ENCODE assay signal across 9 cellular contexts in genomic region chr3:187958432-187959003, GRCh38.
DNase-seq lines count a peak whose midpoint lies in the region; ATAC-seq and TF ChIP-seq lines count a peak whose summit lies in the region.
"Had no signal": no experiment of that assay in that cellular context is flagged by ENCODE, and none has a peak within 500 bp of the region (broad histone marks: within the 10 kb centered on the region; RNA-seq: fewer than 3 reads in every experiment).

No MANE protein-coding gene starts in this region.

- TF ChIP-seq CTCF in BE2C (IDR thresholded peaks at IDR 0.05; ENCODE audit: low read depth, low read length), result no peak

- no peaks in the 10 kb centered on the region for H4K20me1 ChIP-seq in Karpas-422 (ENCODE audit: insufficient read depth, low read depth, low read length)

- H2AFZ ChIP-seq in Karpas-422 (ENCODE audit: low read length), result no peak overlapping the region

- H3K9me3 ChIP-seq in Karpas-422 (ENCODE audit: low read length) (no peaks in the 10 kb centered on the region), BE2C (no peaks in the 10 kb centered on the region)

- H3K36me3 Mint-ChIP-seq in stimulated activated effector memory CD8-positive, alpha-beta T cell treated with anti-CD3 and anti-CD28 coated beads, Interleukin-12 subunit alpha, Interleukin-12 subunit beta, amount 100 ng/mL, for 72 hours, result no peaks in the 10 kb centered on the region

- no peaks in the 10 kb centered on the region for H3K9me2 ChIP-seq in Karpas-422 (replicated peaks; ENCODE audit: insufficient read depth, low read length)

- H3K4me3 ChIP-seq in Karpas-422 (ENCODE audit: low read length), result no peak overlapping the region
- H3K4me3 ChIP-seq in BE2C (ENCODE audit: low read depth, low read length), result no peak overlapping the region

- peak overlapping the region; percentile 76 for H3K9ac ChIP-seq in Karpas-422 (ENCODE audit: low read length)

- DNase-seq in Karpas-422, result peak; percentile 100
- peak; percentile 57 for DNase-seq in activated CD4-positive, alpha-beta T cell treated with anti-CD3 and anti-CD28 coated beads for 48 hours
- DNase-seq in central memory CD4-positive, alpha-beta T cell, result peak; percentile 49
- DNase-seq in stimulated activated effector memory CD8-positive, alpha-beta T cell treated with anti-CD3 and anti-CD28 coated beads, Interleukin-12 subunit alpha, Interleukin-12 subunit beta, amount 100 ng/mL, for 72 hours (ENCODE audit: low spot score in 2 of 2), result no peak
- DNase-seq in BE2C, result no peak
- DNase-seq in LoVo (ENCODE audit: low spot score), result no peak
- DNase-seq: PC-3 had no signal

- peak overlapping the region; percentile 97 for H3K27ac ChIP-seq in Karpas-422 (ENCODE audit: low read length)

- no peaks in the 10 kb centered on the region for H3K27me3 ChIP-seq in Karpas-422 (ENCODE audit: low read length)
- H3K27me3 ChIP-seq in BE2C, result no peaks in the 10 kb centered on the region

- H3K4me3 Mint-ChIP-seq in stimulated activated effector memory CD8-positive, alpha-beta T cell treated with anti-CD3 and anti-CD28 coated beads, Interleukin-12 subunit alpha, Interleukin-12 subunit beta, amount 100 ng/mL, for 72 hours, result peak overlapping the region; percentile 70

- H3K4me2 ChIP-seq in Karpas-422 (ENCODE audit: low read depth, low read length, poor library complexity, severe bottlenecking), result peak overlapping the region; percentile 50

- H3K4me1 Mint-ChIP-seq in stimulated activated effector memory CD8-positive, alpha-beta T cell treated with anti-CD3 and anti-CD28 coated beads, Interleukin-12 subunit alpha, Interleukin-12 subunit beta, amount 100 ng/mL, for 72 hours, result peaks cover 44% of the 10 kb centered on the region

- peak; percentile 82 for ATAC-seq in stimulated activated effector memory CD8-positive, alpha-beta T cell treated with anti-CD3 and anti-CD28 coated beads, Interleukin-12 subunit alpha, Interleukin-12 subunit beta, amount 100 ng/mL, for 72 hours
- no peak for ATAC-seq in GM21381 (IDR thresholded peaks at IDR 0.05; ENCODE audit: unreplicated experiment)
- ATAC-seq in GM19467 (IDR thresholded peaks at IDR 0.05; ENCODE audit: unreplicated experiment), result no peak
- ATAC-seq: PC-3 had no signal

- H3K36me3 ChIP-seq in Karpas-422 (ENCODE audit: insufficient read depth, low read length) (0 out of 2 replicates have a peak, but pooled peaks cover 7% of the 10 kb centered on the region), BE2C (no peaks in the 10 kb centered on the region)

- H3K27ac Mint-ChIP-seq in stimulated activated effector memory CD8-positive, alpha-beta T cell treated with anti-CD3 and anti-CD28 coated beads, Interleukin-12 subunit alpha, Interleukin-12 subunit beta, amount 100 ng/mL, for 72 hours, result peak overlapping the region; percentile 60

- no peaks in the 10 kb centered on the region for H3K79me2 ChIP-seq in Karpas-422 (ENCODE audit: low read length)

- H3K9me3 Mint-ChIP-seq in stimulated activated effector memory CD8-positive, alpha-beta T cell treated with anti-CD3 and anti-CD28 coated beads, Interleukin-12 subunit alpha, Interleukin-12 subunit beta, amount 100 ng/mL, for 72 hours, result no peaks in the 10 kb centered on the region

- peaks cover 98% of the 10 kb centered on the region for H3K4me1 ChIP-seq in Karpas-422 (ENCODE audit: low read length)
- H3K4me1 ChIP-seq in BE2C, result no peaks in the 10 kb centered on the region

Comparison
In these comparisons a context has a peak if more than half of its experiments do, and no peak if none do; other contexts are left out.
1. DNase-seq: peak in Karpas-422 (single experiment), activated CD4-positive, alpha-beta T cell treated with anti-CD3 and anti-CD28 coated beads for 48 hours (single experiment) and central memory CD4-positive, alpha-beta T cell (single experiment); none in stimulated activated effector memory CD8-positive, alpha-beta T cell treated with anti-CD3 and anti-CD28 coated beads, Interleukin-12 subunit alpha, Interleukin-12 subunit beta, amount 100 ng/mL, for 72 hours (0 of 2), BE2C (single experiment) and LoVo (single experiment).